ENCODE assay signal across 9 cellular contexts in genomic region chr14:23056257-23056955, GRCh38. TPM values are rescaled to one million over a fixed set of nuclear protein-coding genes. Genes with fewer than 3 reads are reported as not detected.
DNase-seq lines count a peak whose midpoint lies in the region; TF ChIP-seq lines count a peak whose summit lies in the region.
"Had no signal": no experiment of that assay in that cellular context is flagged by ENCODE, and none has a peak within 500 bp of the region (broad histone marks: within the 10 kb centered on the region; RNA-seq: fewer than 3 reads in every experiment).

No MANE protein-coding gene starts in this region.

- peak overlapping the region; percentile 54 for H3K9ac ChIP-seq in iPS-18a (ENCODE audit: low read length)

- H3K27me3 ChIP-seq in ascending aorta (no peaks in the 10 kb centered on the region), iPS-18a (ENCODE audit: control insufficient read depth, insufficient read depth, low read length) (peaks cover 6% of the 10 kb centered on the region)

- H3K4me3 ChIP-seq in ascending aorta: peak overlapping the region; percentile 10 to 95
- H3K4me3 ChIP-seq in iPS-18a (ENCODE audit: low read length): peak overlapping the region; percentile 78

- H3K36me3 ChIP-seq in ascending aorta (peaks cover 27 to 30% of the 10 kb centered on the region in 2 donors), iPS-18a (ENCODE audit: control insufficient read depth, low read depth, low read length) (peaks cover 33% of the 10 kb centered on the region)

- peaks cover 5% of the 10 kb centered on the region for H3K27me3 Mint-ChIP-seq in HFFc6 (ENCODE audit: insufficient read depth)

- H3K27ac ChIP-seq in ascending aorta (no peak overlapping the region), iPS-18a (ENCODE audit: low read length) (no peak overlapping the region)

- peaks cover 3 to 18% of the 10 kb centered on the region in 2 donors for H3K4me1 ChIP-seq in ascending aorta
- peaks cover 10% of the 10 kb centered on the region for H3K4me1 ChIP-seq in iPS-18a (ENCODE audit: control insufficient read depth, low read depth, low read length)

- H3K36me3 Mint-ChIP-seq in HFFc6 (ENCODE audit: low read depth): peaks cover 6% of the 10 kb centered on the region; the same call in 1 of the 2 replicates

- H3K9me3 ChIP-seq in ascending aorta (no peaks in the 10 kb centered on the region), iPS-18a (ENCODE audit: control insufficient read depth, low read depth, low read length) (no peaks in the 10 kb centered on the region)

- peak overlapping the region; percentile 88 for H3K4me3 Mint-ChIP-seq in HFFc6

- peak overlapping the region; percentile 70 for H3K27ac Mint-ChIP-seq in HFFc6

- H3K9me3 Mint-ChIP-seq in HFFc6: no peaks in the 10 kb centered on the region

- intact Hi-C loops in ascending aorta (cut with DNase I): loop anchor here (5.0 to 10.0 kb wide), 2 partner anchors 124 to 502 kb away; no protein-coding TSS in a partner anchor

- DNase-seq in ELR (ENCODE audit: low read depth) (peak; percentile 82), HFFc6 (peak; percentile 53), RPMI7951 (ENCODE audit: low read depth) (peak; percentile 63), ascending aorta (ENCODE audit: low spot score in 2 of 2) (peak in 1 of 2 donors; percentile 78), NCI-H446 (lab: John Stamatoyannopoulos, UW) (no peak), NCI-H1105 treated with DMSO at 0.1 percent for 48 hours (lab: John Stamatoyannopoulos, UW) (no peak)
- peak; percentile 63 for DNase-seq in stimulated activated CD4-positive, alpha-beta T cell treated with anti-CD3 and anti-CD28 coated beads, Interleukin-12 subunit alpha, Interleukin-12 subunit beta, amount 100 ng/mL, for 4 hours

- TF ChIP-seq CTCF in HFFc6 (IDR thresholded peaks at IDR 0.05) (peak; percentile 87), ascending aorta (IDR thresholded peaks at IDR 0.05) (peak; percentile 31 to 57 (median 52))

- H3K4me1 Mint-ChIP-seq in HFFc6 (ENCODE audit: low read depth): peaks cover 36% of the 10 kb centered on the region

RNA-seq across cellular contexts. Expression of gene CDH24, which starts 0.9 kb away (rescaled TPM):
- 10 to 100 TPM in 1 of 6 experiments, 1 to 10 TPM in 5; 6.4 to 11.2 (median 8.3) TPM for total RNA-seq in HFFc6 (2021; fragmentation: NEBNext Ultra II Directional; extraction: Animal tissue kit (Norgen Biotek cat#: 25700))
- total RNA-seq in RPMI7951 (2014; rRNA removed; shearing (Covaris generic)): 6.7 and 8.3 TPM in 2 replicates
- 5.9 TPM for total RNA-seq in ascending aorta

RNA-seq across cellular contexts. Expression of gene PSMB11, which starts 14.4 kb away (rescaled TPM):
- total RNA-seq in HFFc6 (2021; fragmentation: NEBNext Ultra II Directional; extraction: Animal tissue kit (Norgen Biotek cat#: 25700)): under 1 TPM in 1 of 6 experiments, not detected in 5; 0.12 TPM
- 0.10 TPM in 1 of 2 replicates, not detected in the other for total RNA-seq in RPMI7951 (2014; rRNA removed; shearing (Covaris generic))
- not detected for total RNA-seq in ascending aorta
- total RNA-seq: dermis microvascular lymphatic vessel endothelial cell had no signal

RNA-seq across cellular contexts. Expression of gene PSMB5, which starts 21.7 kb away (rescaled TPM):
- 100 to 1,000 TPM; 221 to 259 (median 241) TPM for total RNA-seq in HFFc6 (2021; fragmentation: NEBNext Ultra II Directional; extraction: Animal tissue kit (Norgen Biotek cat#: 25700))
- total RNA-seq in RPMI7951 (2014; rRNA removed; shearing (Covaris generic)): 309 and 373 TPM in 2 replicates
- total RNA-seq in ascending aorta: 62.7 TPM

RNA-seq across cellular contexts. Expression of gene ACIN1, which starts 38.5 kb away (rescaled TPM):
- total RNA-seq in HFFc6 (2021; fragmentation: NEBNext Ultra II Directional; extraction: Animal tissue kit (Norgen Biotek cat#: 25700)): 100 to 1,000 TPM; 128 to 150 (median 142) TPM
- 37.1 and 38.9 TPM in 2 replicates for total RNA-seq in RPMI7951 (2014; rRNA removed; shearing (Covaris generic))
- 58.9 TPM for total RNA-seq in ascending aorta

RNA-seq across cellular contexts. Expression of gene C14orf119, which starts 38.9 kb away (rescaled TPM):
- total RNA-seq in HFFc6 (2021; fragmentation: NEBNext Ultra II Directional; extraction: Animal tissue kit (Norgen Biotek cat#: 25700)): 100 to 1,000 TPM in 4 of 6 experiments, 10 to 100 TPM in 2; 85.0 to 117 (median 103) TPM
- total RNA-seq in RPMI7951 (2014; rRNA removed; shearing (Covaris generic)): 62.0 and 65.7 TPM in 2 replicates
- total RNA-seq in ascending aorta: 2.2 TPM

Comparison
In these comparisons a context has a peak if more than half of its experiments do, and no peak if none do; other contexts are left out.
1. DNase-seq: peak in ELR (single experiment), HFFc6 (single experiment), RPMI7951 (single experiment) and stimulated activated CD4-positive, alpha-beta T cell treated with anti-CD3 and anti-CD28 coated beads, Interleukin-12 subunit alpha, Interleukin-12 subunit beta, amount 100 ng/mL, for 4 hours (single experiment); none in NCI-H446 (0 of 2) and NCI-H1105 treated with DMSO at 0.1 percent for 48 hours (single experiment).